In genomic region chr11:67261635-67261941, GRCh38 we compare ENCODE assay signal across 9 cellular contexts. TPM values are rescaled to one million over a fixed set of nuclear protein-coding genes. Genes with fewer than 3 reads are reported as not detected.
DNase-seq lines count a peak whose midpoint lies in the region; ATAC-seq and TF ChIP-seq lines count a peak whose summit lies in the region.
"Had no signal": no experiment of that assay in that cellular context is flagged by ENCODE, and none has a peak within 500 bp of the region (broad histone marks: within the 10 kb centered on the region; RNA-seq: fewer than 3 reads in every experiment).

No MANE protein-coding gene starts in this region.

- H3K4me1 ChIP-seq in NT2/D1 (ENCODE audit: insufficient read depth, insufficient read length) (peaks cover 15% of the 10 kb centered on the region), esophagus muscularis mucosa (peaks cover 21 to 43% (median 34%) of the 10 kb centered on the region in 4 donors), parathyroid adenoma (no peaks in the 10 kb centered on the region)

- H3K9ac ChIP-seq in NT2/D1 (ENCODE audit: insufficient read length, low read depth) (peak overlapping the region; percentile 39), parathyroid adenoma (no peak overlapping the region)

- no peak overlapping the region for H3K27ac Mint-ChIP-seq in activated naive CD4-positive, alpha-beta T cell treated with anti-CD3 and anti-CD28 coated beads, Interleukin-2, amount 10 ng/mL, durations not matched to agents 7 days and 5 days

- no peak for TF ChIP-seq POLR2A in esophagus muscularis mucosa (IDR thresholded peaks at IDR 0.05; ENCODE audit: low read depth)

- H3K27ac ChIP-seq in esophagus muscularis mucosa (replicated peaks in 1 of 4) (peak overlapping the region in 3 of 4 donors; percentile 0 to 57 (median 10)), parathyroid adenoma (no peak overlapping the region)

- no peak overlapping the region for H3K4me3 Mint-ChIP-seq in activated naive CD4-positive, alpha-beta T cell treated with anti-CD3 and anti-CD28 coated beads, Interleukin-2, amount 10 ng/mL, durations not matched to agents 7 days and 5 days

- no peaks in the 10 kb centered on the region for H3K9me3 ChIP-seq in NT2/D1 (ENCODE audit: insufficient read depth, low read length)
- H3K9me3 ChIP-seq in esophagus muscularis mucosa: no peaks in the 10 kb centered on the region
- H3K9me3 ChIP-seq in parathyroid adenoma (ENCODE audit: control insufficient read depth, low read length): no peaks in the 10 kb centered on the region

- TF ChIP-seq EP300 in esophagus muscularis mucosa (IDR thresholded peaks at IDR 0.05): no peak

- DNase-seq in AG10803 (ENCODE audit: low read depth) (no peak), NT2/D1 (ENCODE audit: low read depth, low spot score) (no peak), esophagus muscularis mucosa (ENCODE audit: extremely low spot score) (no peak), H4 (ENCODE audit: low spot score) (no peak), 8988T (no peak)
- no peak for DNase-seq in activated naive CD4-positive, alpha-beta T cell treated with anti-CD3 and anti-CD28 coated beads, Interleukin-2, amount 10 ng/mL, durations not matched to agents 7 days and 5 days
- DNase-seq: SW 1271 had no signal

- no peak overlapping the region for H3K4me2 ChIP-seq in parathyroid adenoma (ENCODE audit: low read length)

- H3K9me3 Mint-ChIP-seq in activated naive CD4-positive, alpha-beta T cell treated with anti-CD3 and anti-CD28 coated beads, Interleukin-2, amount 10 ng/mL, durations not matched to agents 7 days and 5 days: no peaks in the 10 kb centered on the region

- H3K4me1 Mint-ChIP-seq in activated naive CD4-positive, alpha-beta T cell treated with anti-CD3 and anti-CD28 coated beads, Interleukin-2, amount 10 ng/mL, durations not matched to agents 7 days and 5 days: peaks cover 49% of the 10 kb centered on the region

- peaks cover 11% of the 10 kb centered on the region for H3K36me3 Mint-ChIP-seq in activated naive CD4-positive, alpha-beta T cell treated with anti-CD3 and anti-CD28 coated beads, Interleukin-2, amount 10 ng/mL, durations not matched to agents 7 days and 5 days

- intact Hi-C loops in esophagus muscularis mucosa (cut with DNase I): loop anchor here (5.0 kb wide), 1 partner anchor 121 kb away; no protein-coding TSS in a partner anchor

- CTCF ChIA-PET in activated naive CD4-positive, alpha-beta T cell treated with anti-CD3 and anti-CD28 coated beads, Interleukin-2, amount 10 ng/mL, durations not matched to agents 7 days and 5 days (lab: Charles Lee): interaction anchor here (0.9 to 4.9 kb wide), 17 partner anchors 9 to 123 kb away, joined by 3 to 117 read pairs (median 7); partner anchors contain the start of genes ANKRD13D, CLCF1 and POLD4

- H3K36me3 ChIP-seq in NT2/D1 (ENCODE audit: insufficient read depth, insufficient read length, low read length) (peaks cover 14% of the 10 kb centered on the region), esophagus muscularis mucosa (peaks cover 2 to 14% (median 8%) of the 10 kb centered on the region in 4 donors), parathyroid adenoma (ENCODE audit: control insufficient read depth, insufficient read depth, low read length) (no peaks in the 10 kb centered on the region)

- peak overlapping the region; percentile 30 for H3K4me3 ChIP-seq in AG10803 (ENCODE audit: low read length)
- H3K4me3 ChIP-seq in NT2/D1 (ENCODE audit: insufficient read length, low read depth): no peak overlapping the region
- peak overlapping the region; percentile 49 to 57 (median 52) for H3K4me3 ChIP-seq in esophagus muscularis mucosa
- H3K4me3 ChIP-seq in parathyroid adenoma (ENCODE audit: low read depth, low read length): no peak overlapping the region

- peaks cover 10% of the 10 kb centered on the region for H3K27me3 Mint-ChIP-seq in activated naive CD4-positive, alpha-beta T cell treated with anti-CD3 and anti-CD28 coated beads, Interleukin-2, amount 10 ng/mL, durations not matched to agents 7 days and 5 days

- ATAC-seq in GM21717 (IDR thresholded peaks at IDR 0.05; ENCODE audit: unreplicated experiment): no peak

- H3K27me3 ChIP-seq in NT2/D1 (ENCODE audit: insufficient read depth, insufficient read length): peaks cover 26% of the 10 kb centered on the region
- no peaks in the 10 kb centered on the region for H3K27me3 ChIP-seq in esophagus muscularis mucosa
- no peaks in the 10 kb centered on the region for H3K27me3 ChIP-seq in parathyroid adenoma (ENCODE audit: control insufficient read depth, insufficient read depth, low read length)

- peak overlapping the region; percentile 63 for H2AFZ ChIP-seq in parathyroid adenoma

- H3K79me2 ChIP-seq in parathyroid adenoma: peaks cover 6% of the 10 kb centered on the region

- 13% methylated on average over 14 of the region's 19 CpGs for WGBS in esophagus muscularis mucosa

- TF ChIP-seq CTCF in AG10803 (conservative IDR thresholded peaks at IDR 0.05; ENCODE audit: low read length): peak; percentile 34
- TF ChIP-seq CTCF in esophagus muscularis mucosa (IDR thresholded peaks at IDR 0.05): peak in 1 of 3 experiments; percentile 20
- TF ChIP-seq CTCF in parathyroid adenoma (IDR thresholded peaks at IDR 0.05): no peak

RNA-seq across cellular contexts. Expression of gene GRK2, which starts 4.7 kb away (rescaled TPM):
- total RNA-seq in esophagus muscularis mucosa: 10 to 100 TPM; 46.9 to 68.8 (median 59.5) TPM
- total RNA-seq in H4 (2014; rRNA removed; shearing (Covaris generic)): 15.2 and 16.3 TPM in 2 replicates

RNA-seq across cellular contexts. Expression of gene ANKRD13D, which starts 27.5 kb away (rescaled TPM):
- total RNA-seq in esophagus muscularis mucosa: 10 to 100 TPM; 27.7 to 53.0 (median 39.5) TPM
- total RNA-seq in H4 (2014; rRNA removed; shearing (Covaris generic)): 5.6 and 6.1 TPM in 2 replicates

RNA-seq across cellular contexts. Expression of gene SSH3, which starts 41.7 kb away (rescaled TPM):
- 10 to 100 TPM; 28.2 to 51.5 (median 44.0) TPM for total RNA-seq in esophagus muscularis mucosa
- total RNA-seq in H4 (2014; rRNA removed; shearing (Covaris generic)): 6.5 and 8.5 TPM in 2 replicates

Comparison
In these comparisons a context has a peak if more than half of its experiments do, and no peak if none do; other contexts are left out.
1. H3K4me3 ChIP-seq: peak in AG10803 (single experiment) and esophagus muscularis mucosa (4 of 4); none in NT2/D1 (single experiment) and parathyroid adenoma (single experiment).